Comparison of ENCODE assay signal across 8 cellular contexts in genomic region chr10:80462277-80462985, GRCh38. TPM values are rescaled to one million over a fixed set of nuclear protein-coding genes. Genes with fewer than 3 reads are reported as not detected.
DNase-seq lines count a peak whose midpoint lies in the region; ATAC-seq and TF ChIP-seq lines count a peak whose summit lies in the region.

No MANE protein-coding gene starts in this region.

- H3K4me3 ChIP-seq in BE2C (ENCODE audit: low read depth, low read length) (peak overlapping the region; percentile 31), RWPE2 (ENCODE audit: severe bottlenecking) (no peak overlapping the region), esophagus squamous epithelium (peak overlapping the region in 3 of 4 donors; percentile 12 to 100 (median 38))

- whole genome bisulfite sequencing in esophagus squamous epithelium, 2 donors: 40 to 45% methylated on average over 6 to 7 of the region's 8 CpGs

- peak overlapping the region; percentile 100 for H3K27ac ChIP-seq in RWPE2 (ENCODE audit: poor library complexity, severe bottlenecking)
- peak overlapping the region; percentile 92 to 100 (median 98) for H3K27ac ChIP-seq in esophagus squamous epithelium

- intact Hi-C loops in esophagus squamous epithelium (cut with DNase I): no loop called here

- H3K27me3 ChIP-seq in BE2C (no peaks in the 10 kb centered on the region), RWPE2 (ENCODE audit: insufficient read depth, poor library complexity, severe bottlenecking) (no peaks in the 10 kb centered on the region), esophagus squamous epithelium (no peaks in the 10 kb centered on the region)

- no peak for DNase-seq in BE2C
- no peak for DNase-seq in RWPE2 (ENCODE audit: low spot score)
- no peak for DNase-seq in esophagus squamous epithelium (lab: John Stamatoyannopoulos, UW)
- DNase-seq in occipital lobe (lab: John Stamatoyannopoulos, UW): peak; percentile 41
- DNase-seq in mucosa of gallbladder (ENCODE audit: low spot score): no peak
- no peak for DNase-seq in stimulated activated CD4-positive, alpha-beta T cell treated with anti-CD3 and anti-CD28 coated beads, Interleukin-4, amount 100 ng/mL, for 24 hours

- no peaks in the 10 kb centered on the region for H3K9me3 ChIP-seq in BE2C
- no peaks in the 10 kb centered on the region for H3K9me3 ChIP-seq in RWPE2 (ENCODE audit: severe bottlenecking)
- no peaks in the 10 kb centered on the region for H3K9me3 ChIP-seq in esophagus squamous epithelium

- TF ChIP-seq CTCF in BE2C (IDR thresholded peaks at IDR 0.05; ENCODE audit: low read depth, low read length): no peak
- no peak for TF ChIP-seq CTCF in RWPE2 (IDR thresholded peaks at IDR 0.05; ENCODE audit: poor library complexity, severe bottlenecking)
- TF ChIP-seq CTCF in esophagus squamous epithelium (IDR thresholded peaks at IDR 0.05): no peak

- H3K4me1 ChIP-seq in BE2C (peaks cover 21% of the 10 kb centered on the region), RWPE2 (ENCODE audit: insufficient read depth, poor library complexity, severe bottlenecking) (peaks cover 89% of the 10 kb centered on the region), esophagus squamous epithelium (peaks cover 100% of the 10 kb centered on the region in 3 donors)

- TF ChIP-seq POLR2A in esophagus squamous epithelium (IDR thresholded peaks at IDR 0.05): no peak

- ATAC-seq in RWPE2 (ENCODE audit: low read depth) (no peak), HG03139 (IDR thresholded peaks at IDR 0.05; ENCODE audit: unreplicated experiment) (no peak), HG02973 (IDR thresholded peaks at IDR 0.05; ENCODE audit: unreplicated experiment) (no peak)

- H3K36me3 ChIP-seq in BE2C: no peaks in the 10 kb centered on the region
- peaks cover 9% of the 10 kb centered on the region for H3K36me3 ChIP-seq in RWPE2 (ENCODE audit: low read depth)
- peaks cover 0 to 3% (median 0%) of the 10 kb centered on the region in 3 donors for H3K36me3 ChIP-seq in esophagus squamous epithelium

RNA-seq across cellular contexts. Expression of gene TSPAN14, which starts 8.3 kb away (rescaled TPM):
- 29.9 TPM for polyA plus RNA-seq in BE2C (2012; ENCODE audit: insufficient read depth, insufficient read length, low read depth)
- total RNA-seq in esophagus squamous epithelium: 100 to 1,000 TPM in 2 of 4 donors, 10 to 100 TPM in 2; 66.4 to 118 (median 89.8) TPM
- 35.7 TPM for total RNA-seq in occipital lobe
- 124 TPM for total RNA-seq in mucosa of gallbladder

RNA-seq across cellular contexts. Expression of gene PRXL2A, which starts 54.1 kb away (rescaled TPM):
- polyA plus RNA-seq in BE2C (2012; ENCODE audit: insufficient read depth, insufficient read length, low read depth): 55.6 TPM
- total RNA-seq in esophagus squamous epithelium (100 to 1,000 TPM in 2 of 4 donors, 10 to 100 TPM in 2; 68.0 to 185 (median 103) TPM), occipital lobe (70.5 TPM), mucosa of gallbladder (63.6 TPM)
